ENCODE assay signal across 1 cellular context in genomic region chr6:11763460-11764249, GRCh38.
TF ChIP-seq lines count a peak whose summit lies in the region.

No MANE protein-coding gene starts in this region.

TF ChIP-seq in HepG2, 621 proteins besides CTCF, POLR2A, EP300 and RAD21 (continued from another document):
- TF ChIP-seq, protein P1, sequence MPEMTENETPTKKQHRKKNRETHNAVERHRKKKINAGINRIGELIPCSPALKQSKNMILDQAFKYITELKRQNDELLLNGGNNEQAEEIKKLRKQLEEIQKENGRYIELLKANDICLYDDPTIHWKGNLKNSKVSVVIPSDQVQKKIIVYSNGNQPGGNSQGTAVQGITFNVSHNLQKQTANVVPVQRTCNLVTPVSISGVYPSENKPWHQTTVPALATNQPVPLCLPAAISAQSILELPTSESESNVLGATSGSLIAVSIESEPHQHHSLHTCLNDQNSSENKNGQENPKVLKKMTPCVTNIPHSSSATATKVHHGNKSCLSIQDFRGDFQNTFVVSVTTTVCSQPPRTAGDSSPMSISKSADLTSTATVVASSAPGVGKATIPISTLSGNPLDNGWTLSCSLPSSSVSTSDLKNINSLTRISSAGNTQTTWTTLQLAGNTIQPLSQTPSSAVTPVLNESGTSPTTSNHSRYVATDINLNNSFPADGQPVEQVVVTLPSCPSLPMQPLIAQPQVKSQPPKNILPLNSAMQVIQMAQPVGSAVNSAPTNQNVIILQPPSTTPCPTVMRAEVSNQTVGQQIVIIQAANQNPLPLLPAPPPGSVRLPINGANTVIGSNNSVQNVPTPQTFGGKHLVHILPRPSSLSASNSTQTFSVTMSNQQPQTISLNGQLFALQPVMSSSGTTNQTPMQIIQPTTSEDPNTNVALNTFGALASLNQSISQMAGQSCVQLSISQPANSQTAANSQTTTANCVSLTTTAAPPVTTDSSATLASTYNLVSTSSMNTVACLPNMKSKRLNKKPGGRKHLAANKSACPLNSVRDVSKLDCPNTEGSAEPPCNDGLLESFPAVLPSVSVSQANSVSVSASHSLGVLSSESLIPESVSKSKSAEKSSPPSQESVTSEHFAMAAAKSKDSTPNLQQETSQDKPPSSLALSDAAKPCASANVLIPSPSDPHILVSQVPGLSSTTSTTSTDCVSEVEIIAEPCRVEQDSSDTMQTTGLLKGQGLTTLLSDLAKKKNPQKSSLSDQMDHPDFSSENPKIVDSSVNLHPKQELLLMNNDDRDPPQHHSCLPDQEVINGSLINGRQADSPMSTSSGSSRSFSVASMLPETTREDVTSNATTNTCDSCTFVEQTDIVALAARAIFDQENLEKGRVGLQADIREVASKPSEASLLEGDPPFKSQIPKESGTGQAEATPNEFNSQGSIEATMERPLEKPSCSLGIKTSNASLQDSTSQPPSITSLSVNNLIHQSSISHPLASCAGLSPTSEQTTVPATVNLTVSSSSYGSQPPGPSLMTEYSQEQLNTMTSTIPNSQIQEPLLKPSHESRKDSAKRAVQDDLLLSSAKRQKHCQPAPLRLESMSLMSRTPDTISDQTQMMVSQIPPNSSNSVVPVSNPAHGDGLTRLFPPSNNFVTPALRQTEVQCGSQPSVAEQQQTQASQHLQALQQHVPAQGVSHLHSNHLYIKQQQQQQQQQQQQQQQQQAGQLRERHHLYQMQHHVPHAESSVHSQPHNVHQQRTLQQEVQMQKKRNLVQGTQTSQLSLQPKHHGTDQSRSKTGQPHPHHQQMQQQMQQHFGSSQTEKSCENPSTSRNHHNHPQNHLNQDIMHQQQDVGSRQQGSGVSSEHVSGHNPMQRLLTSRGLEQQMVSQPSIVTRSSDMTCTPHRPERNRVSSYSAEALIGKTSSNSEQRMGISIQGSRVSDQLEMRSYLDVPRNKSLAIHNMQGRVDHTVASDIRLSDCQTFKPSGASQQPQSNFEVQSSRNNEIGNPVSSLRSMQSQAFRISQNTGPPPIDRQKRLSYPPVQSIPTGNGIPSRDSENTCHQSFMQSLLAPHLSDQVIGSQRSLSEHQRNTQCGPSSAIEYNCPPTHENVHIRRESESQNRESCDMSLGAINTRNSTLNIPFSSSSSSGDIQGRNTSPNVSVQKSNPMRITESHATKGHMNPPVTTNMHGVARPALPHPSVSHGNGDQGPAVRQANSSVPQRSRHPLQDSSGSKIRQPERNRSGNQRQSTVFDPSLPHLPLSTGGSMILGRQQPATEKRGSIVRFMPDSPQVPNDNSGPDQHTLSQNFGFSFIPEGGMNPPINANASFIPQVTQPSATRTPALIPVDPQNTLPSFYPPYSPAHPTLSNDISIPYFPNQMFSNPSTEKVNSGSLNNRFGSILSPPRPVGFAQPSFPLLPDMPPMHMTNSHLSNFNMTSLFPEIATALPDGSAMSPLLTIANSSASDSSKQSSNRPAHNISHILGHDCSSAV (CRISPR knock-in tag; IDR thresholded peaks at IDR 0.05; ENCODE audit: borderline replicate concordance) = no peak
- peak; percentile 68 to 81 for TF ChIP-seq MAFK (conservative IDR thresholded peaks at IDR 0.05 in 1 of 2, IDR thresholded peaks at IDR 0.05 in 1 of 2; ENCODE audit: low read length in 2 of 2)
- TF ChIP-seq CCAR2 (optimal IDR thresholded peaks at IDR 0.05; ENCODE audit: low read depth, low read length) = no peak
- TF ChIP-seq PHB2 (IDR thresholded peaks at IDR 0.05; ENCODE audit: partially characterized antibody) = no peak
- TF ChIP-seq ZNF724P (CRISPR knock-in tag; IDR thresholded peaks at IDR 0.05; ENCODE audit: borderline replicate concordance) = no peak
- TF ChIP-seq, protein P2, sequence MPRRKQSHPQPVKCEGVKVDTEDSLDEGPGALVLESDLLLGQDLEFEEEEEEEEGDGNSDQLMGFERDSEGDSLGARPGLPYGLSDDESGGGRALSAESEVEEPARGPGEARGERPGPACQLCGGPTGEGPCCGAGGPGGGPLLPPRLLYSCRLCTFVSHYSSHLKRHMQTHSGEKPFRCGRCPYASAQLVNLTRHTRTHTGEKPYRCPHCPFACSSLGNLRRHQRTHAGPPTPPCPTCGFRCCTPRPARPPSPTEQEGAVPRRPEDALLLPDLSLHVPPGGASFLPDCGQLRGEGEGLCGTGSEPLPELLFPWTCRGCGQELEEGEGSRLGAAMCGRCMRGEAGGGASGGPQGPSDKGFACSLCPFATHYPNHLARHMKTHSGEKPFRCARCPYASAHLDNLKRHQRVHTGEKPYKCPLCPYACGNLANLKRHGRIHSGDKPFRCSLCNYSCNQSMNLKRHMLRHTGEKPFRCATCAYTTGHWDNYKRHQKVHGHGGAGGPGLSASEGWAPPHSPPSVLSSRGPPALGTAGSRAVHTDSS (CRISPR knock-in tag; conservative IDR thresholded peaks at IDR 0.05) = no peak
- TF ChIP-seq PRPF4 (IDR thresholded peaks at IDR 0.05; ENCODE audit: low read depth, low read length, poor library complexity, severe bottlenecking) = no peak
- TF ChIP-seq MAFF (IDR thresholded peaks at IDR 0.05; ENCODE audit: low read depth, low read length) = peak; percentile 60
- TF ChIP-seq ZBTB49 (CRISPR knock-in tag; IDR thresholded peaks at IDR 0.05; ENCODE audit: borderline replicate concordance) = no peak
